1 cellular context compared by ENCODE assay signal in genomic region chr15:33007295-33007855, GRCh38.
TF ChIP-seq lines count a peak whose summit lies in the region.

No MANE protein-coding gene starts in this region.

TF ChIP-seq in H1, 55 proteins besides CTCF, POLR2A, EP300 and RAD21:
- TF ChIP-seq SP1 (IDR thresholded peaks at IDR 0.05; ENCODE audit: low read depth, low read length) (no peak), SIN3A (conservative IDR thresholded peaks at IDR 0.05 in 1 of 2, IDR thresholded peaks at IDR 0.05 in 1 of 2; ENCODE audit: low read depth in 1 of 2, low read length in 2 of 2) (no peak), CEBPB (IDR thresholded peaks at IDR 0.05; ENCODE audit: low read depth, low read length) (no peak), BCL11A (IDR thresholded peaks at IDR 0.05; ENCODE audit: low read depth in 2 of 2, low read length in 2 of 2) (no peak), YY1 (IDR thresholded peaks at IDR 0.05; ENCODE audit: low read depth, low read length) (no peak)
